In the genomic region with DNA sequence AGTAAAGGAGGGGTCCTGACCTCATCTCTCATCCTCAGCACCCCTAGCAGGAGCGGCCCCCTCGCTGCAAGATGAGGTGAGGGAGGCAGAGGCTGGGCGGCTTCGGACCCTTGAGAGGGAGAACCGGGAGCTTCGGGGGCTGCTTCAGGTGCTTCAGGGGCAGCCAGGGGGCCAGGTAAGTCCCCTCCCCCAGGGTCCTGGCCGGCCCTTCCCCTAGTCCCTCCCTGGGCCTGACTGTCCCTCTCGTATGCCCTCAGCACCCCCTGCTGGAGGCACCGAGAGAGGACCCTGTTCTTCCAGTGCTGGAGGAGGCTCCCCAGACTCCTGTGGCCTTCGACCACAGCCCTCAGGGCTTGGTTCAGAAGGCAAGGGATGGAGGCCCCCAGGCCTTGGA, we compare ENCODE assay signal across 11 cellular contexts. TPM values are rescaled to one million over a fixed set of nuclear protein-coding genes. Genes with fewer than 3 reads are reported as not detected.
A peak's percentile ranks its signal among the peaks of the same experiment; 100 is the strongest.
DNase-seq lines count a peak whose midpoint lies in the region; ATAC-seq and TF ChIP-seq lines count a peak whose summit lies in the region.
"Had no signal": no experiment of that assay in that cellular context is flagged by ENCODE, and none has a peak within 500 bp of the region (broad histone marks: within the 10 kb centered on the region; RNA-seq: fewer than 3 reads in every experiment).

No MANE protein-coding gene starts in this region.

- H3K27me3 Mint-ChIP-seq in CD8-positive, alpha-beta memory T cell: peaks cover 0 to 2% of the 10 kb centered on the region in 2 donors
- no peaks in the 10 kb centered on the region for H3K27me3 Mint-ChIP-seq in natural killer cell (ENCODE audit: low read depth in 2 of 2)
- H3K27me3 Mint-ChIP-seq: B cell had no signal

- no peak overlapping the region for H3K18ac ChIP-seq in trophoblast cell (ENCODE audit: low read length)

- H3K9me3 ChIP-seq in Loucy (ENCODE audit: insufficient read depth, low read depth, low read length) (no peaks in the 10 kb centered on the region), colonic mucosa (no peaks in the 10 kb centered on the region), trophoblast cell (ENCODE audit: insufficient read depth, low read depth, low read length) (peaks cover 3% of the 10 kb centered on the region)
- H3K9me3 ChIP-seq in CD8-positive, alpha-beta memory T cell (ENCODE audit: low read length): no peaks in the 10 kb centered on the region

- POLR2A ChIA-PET in CD8-positive, alpha-beta memory T cell (lab: Charles Lee): no interaction called here

- H3K9me3 Mint-ChIP-seq in CD8-positive, alpha-beta memory T cell: no peaks in the 10 kb centered on the region
- no peaks in the 10 kb centered on the region for H3K9me3 Mint-ChIP-seq in natural killer cell

- H4K20me1 ChIP-seq in Loucy (ENCODE audit: insufficient read depth, low read length, poor library complexity, severe bottlenecking): peaks cover 22% of the 10 kb centered on the region

- intact Hi-C loops in colonic mucosa (cut with DNase I) (no loop called here), natural killer cell (cut with micrococcal nuclease) (loop anchor here (5.0 kb wide), 2 partner anchors 36 to 136 kb away; a partner anchor contains a TSS)

- H3K4me3 ChIP-seq in Loucy (ENCODE audit: low read length, poor library complexity, severe bottlenecking): no peak overlapping the region
- no peak overlapping the region for H3K4me3 ChIP-seq in colonic mucosa
- no peak overlapping the region for H3K4me3 ChIP-seq in trophoblast cell (ENCODE audit: low read depth, low read length)
- no peak overlapping the region for H3K4me3 ChIP-seq in CD8-positive, alpha-beta memory T cell (ENCODE audit: low read length)

- ATAC-seq in natural killer cell (no peak), HG03521 (IDR thresholded peaks at IDR 0.05; ENCODE audit: unreplicated experiment) (no peak)

- no peak overlapping the region for H3K4me3 Mint-ChIP-seq in CD8-positive, alpha-beta memory T cell
- H3K4me3 Mint-ChIP-seq in natural killer cell: no peak overlapping the region
- H3K4me3 Mint-ChIP-seq: B cell had no signal

- no peak overlapping the region for H3K14ac ChIP-seq in trophoblast cell (ENCODE audit: low read length)

- CTCF ChIA-PET in CD8-positive, alpha-beta memory T cell (lab: Charles Lee): interaction anchor here (1.6 to 6.7 kb wide), 2 partner anchors 26 kb away, joined by 5 to 42 read pairs; a partner anchor contains a TSS

- no peak overlapping the region for H3K9ac ChIP-seq in Loucy (ENCODE audit: low read depth, low read length, poor library complexity, severe bottlenecking)
- H3K9ac ChIP-seq in colonic mucosa (ENCODE audit: low read depth in 2 of 2, low read length in 2 of 2): no peak overlapping the region
- no peak overlapping the region for H3K9ac ChIP-seq in trophoblast cell (ENCODE audit: low read length)

- H3K27me3 ChIP-seq in Loucy (ENCODE audit: insufficient read depth, low read length, poor library complexity, severe bottlenecking) (no peaks in the 10 kb centered on the region), colonic mucosa (no peaks in the 10 kb centered on the region), trophoblast cell (ENCODE audit: insufficient read depth, low read length) (no peaks in the 10 kb centered on the region)
- no peaks in the 10 kb centered on the region for H3K27me3 ChIP-seq in CD8-positive, alpha-beta memory T cell (ENCODE audit: insufficient read depth, low read length, poor library complexity, severe bottlenecking)

- H2BK12ac ChIP-seq in trophoblast cell (ENCODE audit: low read length): no peak overlapping the region

- peaks cover 22% of the 10 kb centered on the region for H3K4me1 ChIP-seq in Loucy (ENCODE audit: insufficient read depth, low read length, poor library complexity, severe bottlenecking)
- H3K4me1 ChIP-seq in colonic mucosa: peaks cover 7% of the 10 kb centered on the region
- peaks cover 8 to 11% of the 10 kb centered on the region in 2 experiments for H3K4me1 ChIP-seq in trophoblast cell (ENCODE audit: control insufficient read depth in 1 of 2, insufficient read depth in 2 of 2, low read length in 2 of 2)
- peaks cover 31% of the 10 kb centered on the region for H3K4me1 ChIP-seq in CD8-positive, alpha-beta memory T cell (ENCODE audit: insufficient read depth, low read length)

- H3K4ac ChIP-seq in trophoblast cell (ENCODE audit: low read depth, low read length): no peak overlapping the region

- TF ChIP-seq CTCF in Loucy (conservative IDR thresholded peaks at IDR 0.05; ENCODE audit: low read length) (peak; percentile 51), colonic mucosa (IDR thresholded peaks at IDR 0.05) (peak; percentile 30), natural killer cell (IDR thresholded peaks at IDR 0.05) (no peak)

- H2AFZ ChIP-seq in Loucy (ENCODE audit: low read length) (no peak overlapping the region), trophoblast cell (ENCODE audit: insufficient read depth, low read length, poor library complexity) (no peak overlapping the region)

- no peak overlapping the region for H4K91ac ChIP-seq in trophoblast cell (ENCODE audit: low read depth, low read length)

- H4K8ac ChIP-seq in trophoblast cell (ENCODE audit: low read depth, low read length): no peak overlapping the region

- H3K79me2 ChIP-seq in Loucy (ENCODE audit: insufficient read depth, low read length) (peaks cover 21% of the 10 kb centered on the region; the same call in 1 of the 2 replicates), trophoblast cell (ENCODE audit: control insufficient read depth, insufficient read depth, low read length, poor library complexity) (peaks cover 2% of the 10 kb centered on the region)

- no peak overlapping the region for H2BK5ac ChIP-seq in trophoblast cell (ENCODE audit: low read depth, low read length, poor library complexity)

- H3K4me2 ChIP-seq in Loucy (ENCODE audit: low read depth, low read length, poor library complexity, severe bottlenecking): no peak overlapping the region
- no peak overlapping the region for H3K4me2 ChIP-seq in trophoblast cell (ENCODE audit: low read length)

- peaks cover 6% of the 10 kb centered on the region for H3K79me1 ChIP-seq in trophoblast cell (ENCODE audit: low read length)

- H3K27ac Mint-ChIP-seq in CD8-positive, alpha-beta memory T cell: no peak overlapping the region
- no peak overlapping the region for H3K27ac Mint-ChIP-seq in natural killer cell
- H3K27ac Mint-ChIP-seq: B cell had no signal

- H3K27ac ChIP-seq in colonic mucosa: no peak overlapping the region
- H3K27ac ChIP-seq in trophoblast cell (ENCODE audit: low read depth, low read length): no peak overlapping the region
- H3K27ac ChIP-seq in CD8-positive, alpha-beta memory T cell (ENCODE audit: low read depth, low read length): no peak overlapping the region

- no CpG with 5 or more reads among the region's 10 CpGs for WGBS in trophoblast cell (ENCODE audit: extremely low coverage, insufficient coverage, insufficient read length)

- H3K23ac ChIP-seq in trophoblast cell (ENCODE audit: low read length): no peak overlapping the region

- H3K36me3 ChIP-seq in Loucy (ENCODE audit: insufficient read depth, low read length) (no peaks in the 10 kb centered on the region; the same call in 1 of the 2 replicates), colonic mucosa (no peaks in the 10 kb centered on the region), trophoblast cell (ENCODE audit: control insufficient read depth in 1 of 2, insufficient read depth in 2 of 2, low read length in 2 of 2) (no peaks in the 10 kb centered on the region)
- peaks cover 7% of the 10 kb centered on the region for H3K36me3 ChIP-seq in CD8-positive, alpha-beta memory T cell (ENCODE audit: insufficient read depth, low read length)

- H3K36me3 Mint-ChIP-seq in CD8-positive, alpha-beta memory T cell: peaks cover 0 to 43% (median 5%) of the 10 kb centered on the region in 3 donors
- H3K36me3 Mint-ChIP-seq in natural killer cell: no peaks in the 10 kb centered on the region

- H3F3A ChIP-seq in Loucy (ENCODE audit: low read depth): no peaks in the 10 kb centered on the region

- H4K12ac ChIP-seq in trophoblast cell (ENCODE audit: low read depth, low read length): no peak overlapping the region

- peaks cover 27 to 47% (median 30%) of the 10 kb centered on the region in 3 donors for H3K4me1 Mint-ChIP-seq in CD8-positive, alpha-beta memory T cell
- peaks cover 28 to 60% of the 10 kb centered on the region in 2 donors for H3K4me1 Mint-ChIP-seq in natural killer cell

- no peaks in the 10 kb centered on the region for H3K9me2 ChIP-seq in Loucy (replicated peaks; ENCODE audit: low read depth, low read length)

- H2AK5ac ChIP-seq in trophoblast cell (ENCODE audit: low read length): peak overlapping the region; percentile 20

- H2BK120ac ChIP-seq in trophoblast cell (ENCODE audit: insufficient read depth, low read length, poor library complexity): no peak overlapping the region

- DNase-seq in NCI-H748 (lab: John Stamatoyannopoulos, UW; ENCODE audit: unreplicated experiment) (peak; percentile 25), NCI-H748 treated with DMSO at 0.1 percent for 48 hours (lab: John Stamatoyannopoulos, UW) (no peak), colonic mucosa (peak; percentile 55), trophoblast cell (peak in 1 of 2 donors; percentile 32), natural killer cell (no peak)
- no peak for DNase-seq in CD8-positive, alpha-beta memory T cell
- DNase-seq: cerebellar nuclear complex, NCI-H2029 treated with DMSO at 0.1 percent for 48 hours had no signal

RNA-seq across cellular contexts. Expression of a gene that starts 3.7 kb away (rescaled TPM):
- 10 to 100 TPM; 15.0 to 52.2 TPM for total RNA-seq in colonic mucosa
- polyA plus RNA-seq in trophoblast cell (2013): 1.8 and 2.0 TPM in 2 replicates
- 100 to 1,000 TPM; 101 to 105 TPM for total RNA-seq in CD8-positive, alpha-beta memory T cell
- polyA plus RNA-seq in CD8-positive, alpha-beta memory T cell: 45.6 TPM
- 100 to 1,000 TPM; 262 to 276 (median 272) TPM for total RNA-seq in natural killer cell

RNA-seq across cellular contexts. Expression of a gene that starts 15.2 kb away (rescaled TPM):
- 10 to 100 TPM; 28.9 to 59.1 TPM for total RNA-seq in colonic mucosa
- 23.3 and 25.4 TPM in 2 replicates for polyA plus RNA-seq in trophoblast cell (2013)
- 10 to 100 TPM; 38.0 to 39.0 TPM for total RNA-seq in CD8-positive, alpha-beta memory T cell
- polyA plus RNA-seq in CD8-positive, alpha-beta memory T cell: 15.9 TPM
- 10 to 100 TPM; 27.6 to 36.0 (median 34.4) TPM for total RNA-seq in natural killer cell

RNA-seq across cellular contexts. Expression of a gene that starts 25.8 kb away (rescaled TPM):
- 100 to 1,000 TPM; 301 to 425 TPM for total RNA-seq in colonic mucosa
- polyA plus RNA-seq in trophoblast cell (2013): 161 and 166 TPM in 2 replicates
- total RNA-seq in CD8-positive, alpha-beta memory T cell: 100 to 1,000 TPM; 114 to 126 TPM
- polyA plus RNA-seq in CD8-positive, alpha-beta memory T cell: 170 TPM
- 100 to 1,000 TPM in 1 of 3 donors, 10 to 100 TPM in 2; 85.9 to 104 (median 88.8) TPM for total RNA-seq in natural killer cell

RNA-seq across cellular contexts. Expression of a gene that starts 26.4 kb away (rescaled TPM):
- total RNA-seq in colonic mucosa: 100 to 1,000 TPM in 1 of 2 donors, 10 to 100 TPM in 1; 75.9 to 184 TPM
- polyA plus RNA-seq in trophoblast cell (2013): 311 and 320 TPM in 2 replicates
- total RNA-seq in CD8-positive, alpha-beta memory T cell: 100 to 1,000 TPM; 327 to 332 TPM
- 467 TPM for polyA plus RNA-seq in CD8-positive, alpha-beta memory T cell
- 100 to 1,000 TPM in 2 of 3 donors, 10 to 100 TPM in 1; 98.4 to 106 (median 105) TPM for total RNA-seq in natural killer cell

RNA-seq across cellular contexts. Expression of a gene that starts 38.4 kb away (rescaled TPM):
- 100 to 1,000 TPM; 150 to 187 TPM for total RNA-seq in colonic mucosa
- 20.9 and 21.0 TPM in 2 replicates for polyA plus RNA-seq in trophoblast cell (2013)
- total RNA-seq in CD8-positive, alpha-beta memory T cell: 10 to 100 TPM; 52.2 to 54.3 TPM
- 11.9 TPM for polyA plus RNA-seq in CD8-positive, alpha-beta memory T cell
- 10 to 100 TPM; 47.1 to 51.3 (median 50.0) TPM for total RNA-seq in natural killer cell

Comparison
In these comparisons a context has a peak if more than half of its experiments do, and no peak if none do; other contexts are left out.
1. DNase-seq: peak in NCI-H748 (single experiment) and colonic mucosa (single experiment); none in NCI-H748 treated with DMSO at 0.1 percent for 48 hours (single experiment), CD8-positive, alpha-beta memory T cell (0 of 5) and natural killer cell (single experiment).